ENCODE assay signal across 23 cellular contexts in the genomic region with DNA sequence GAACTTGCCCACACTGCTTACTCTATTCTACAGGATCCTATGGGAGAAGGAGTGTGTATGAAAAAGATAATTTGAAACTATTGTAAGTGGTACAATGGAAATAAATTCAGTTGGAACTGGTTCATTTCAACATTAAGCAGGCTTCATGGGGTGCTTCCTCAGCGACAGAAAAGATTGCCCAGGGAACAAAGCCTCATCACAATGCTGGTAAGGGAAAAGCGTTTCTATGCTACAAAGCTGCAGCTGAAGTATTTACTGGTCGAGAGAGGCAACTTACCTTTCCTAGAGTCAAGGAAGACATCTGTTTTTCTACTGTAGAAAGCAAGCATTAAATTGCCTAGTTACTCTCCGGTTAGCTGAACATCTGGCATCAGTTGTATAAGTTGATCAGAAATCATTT.
A peak's percentile ranks its signal among the peaks of the same experiment; 100 is the strongest.
DNase-seq lines count a peak whose midpoint lies in the region; ATAC-seq, FAIRE-seq and TF ChIP-seq lines count a peak whose summit lies in the region.
"Had no signal": no experiment of that assay in that cellular context is flagged by ENCODE, and none has a peak within 500 bp of the region (broad histone marks: within the 10 kb centered on the region; RNA-seq: fewer than 3 reads in every experiment).

No MANE protein-coding gene starts in this region.

- no peaks in the 10 kb centered on the region for H3K4me1 ChIP-seq in osteoblast (ENCODE audit: insufficient read depth, low read length)

- no peak for FAIRE-seq in GM19239 (lab: Jason Lieb, UNC)
- FAIRE-seq: GM12878, H54, HTR-8/SVneo had no signal

- no peaks in the 10 kb centered on the region for H3K27me3 Mint-ChIP-seq in nephron (ENCODE audit: low read depth)
- H3K27me3 Mint-ChIP-seq: B cell had no signal

- H3K36me3 Mint-ChIP-seq in nephron (ENCODE audit: low read depth) = peaks cover 7% of the 10 kb centered on the region

- no peaks in the 10 kb centered on the region for H3K79me2 ChIP-seq in osteoblast (ENCODE audit: insufficient read depth, low read length)

- H3K9me3 Mint-ChIP-seq in nephron = no peaks in the 10 kb centered on the region

- H3K9me3 ChIP-seq in osteoblast (ENCODE audit: low read depth, low read length) = no peaks in the 10 kb centered on the region

- no peak overlapping the region for H3K4me2 ChIP-seq in osteoblast (ENCODE audit: insufficient read depth, low read length)

- no peaks in the 10 kb centered on the region for H3K27me3 ChIP-seq in osteoblast (ENCODE audit: insufficient read depth, low read length)

- H3K4me3 Mint-ChIP-seq in nephron = no peak overlapping the region
- H3K4me3 Mint-ChIP-seq: B cell had no signal

- H3K27ac ChIP-seq in osteoblast (ENCODE audit: low read depth, low read length) = no peak overlapping the region

- no peaks in the 10 kb centered on the region for H4K20me1 ChIP-seq in osteoblast (ENCODE audit: insufficient read depth, low read length)

- no peaks in the 10 kb centered on the region for H3K36me3 ChIP-seq in osteoblast (ENCODE audit: insufficient read depth, low read length)

- H2AFZ ChIP-seq in osteoblast (ENCODE audit: low read length) = no peak overlapping the region

- no peaks in the 10 kb centered on the region for H3K4me1 Mint-ChIP-seq in nephron
- H3K4me1 Mint-ChIP-seq: B cell had no signal

- ATAC-seq in GM21423 (IDR thresholded peaks at IDR 0.05; ENCODE audit: unreplicated experiment) = no peak
- ATAC-seq: GM12878 had no signal

- peak overlapping the region in 2 of 3 experiments; percentile 59 to 66 for H3K27ac Mint-ChIP-seq in nephron
- H3K27ac Mint-ChIP-seq: B cell had no signal

- DNase-seq in NCI-H69 (lab: John Stamatoyannopoulos, UW) = peak; percentile 41
- DNase-seq in fibroblast of peridontal ligament (ENCODE audit: extremely low read depth) = peak; percentile 7
- DNase-seq in NCI-H1694 treated with DMSO at 0.1 percent for 48 hours (lab: John Stamatoyannopoulos, UW) = no peak
- no peak for DNase-seq in GM19239 (ENCODE audit: insufficient read length, low spot score)
- DNase-seq in osteoblast (ENCODE audit: insufficient read length, low spot score, missing footprints) = no peak
- DNase-seq: COR-L47, GDM1, Kasumi-1, MM.1S, NCI-H1092 treated with DMSO at 0.1 percent for 48 hours, NCI-H2227 treated with DMSO at 0.1 percent for 48 hours, NCI-H510A treated with DMSO at 0.1 percent for 48 hours, NCI-H82, OCI-M1, RPMI8226, SHP77 treated with DMSO at 0.1 percent for 48 hours had no signal

- H3K4me3 ChIP-seq in GM12875 (ENCODE audit: low read depth, low read length) = peak overlapping the region; percentile 31
- no peak overlapping the region for H3K4me3 ChIP-seq in osteoblast (ENCODE audit: insufficient read depth, low read length)
- H3K4me3 ChIP-seq: GM12878 had no signal

- no peak for TF ChIP-seq CTCF in GM12875 (IDR thresholded peaks at IDR 0.05; ENCODE audit: borderline replicate concordance, insufficient read depth, low read depth, low read length)
- TF ChIP-seq CTCF in nephron (IDR thresholded peaks at IDR 0.05; ENCODE audit: unreplicated experiment in 3 of 3) = no peak
- no peak for TF ChIP-seq CTCF in osteoblast (IDR thresholded peaks at IDR 0.05; ENCODE audit: extremely low read depth, low read depth, low read length)

Comparison
In these comparisons a context has a peak if more than half of its experiments do, and no peak if none do; other contexts are left out.
1. DNase-seq: peak in NCI-H69 (single experiment) and fibroblast of peridontal ligament (single experiment); none in NCI-H1694 treated with DMSO at 0.1 percent for 48 hours (single experiment), GM19239 (single experiment) and osteoblast (single experiment).